ENCODE assay signal across 14 cellular contexts in the genomic region with DNA sequence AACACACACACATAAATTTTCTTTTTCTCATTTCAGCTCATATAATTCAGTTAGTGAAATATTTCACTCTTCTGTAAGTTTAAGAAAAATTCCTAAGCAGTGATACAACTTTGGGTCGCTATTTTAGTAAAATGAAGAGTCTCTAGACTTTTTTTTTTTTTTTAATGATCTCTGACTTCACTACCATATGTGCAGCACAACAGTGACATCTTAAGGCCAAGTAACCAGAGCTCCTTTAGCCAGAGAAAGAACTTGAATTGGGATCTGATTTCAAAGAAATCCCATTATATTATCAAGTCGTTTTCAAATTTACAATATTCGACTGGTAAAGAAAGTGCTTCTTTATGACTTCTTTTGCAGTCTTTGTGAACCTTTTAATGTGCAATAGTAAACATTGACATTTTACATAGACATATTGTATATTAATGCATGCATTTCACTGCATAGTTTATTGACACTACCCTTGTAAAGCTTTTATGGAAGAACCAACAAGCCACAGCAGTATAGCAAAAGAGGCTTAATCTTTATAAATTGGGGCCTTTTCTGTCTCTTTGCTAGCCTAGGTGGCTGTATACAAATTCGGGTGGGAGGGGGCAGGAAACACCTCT.
A peak's percentile ranks its signal among the peaks of the same experiment; 100 is the strongest.
DNase-seq lines count a peak whose midpoint lies in the region; ATAC-seq and TF ChIP-seq lines count a peak whose summit lies in the region.
"Had no signal": no experiment of that assay in that cellular context is flagged by ENCODE, and none has a peak within 500 bp of the region (broad histone marks: within the 10 kb centered on the region; RNA-seq: fewer than 3 reads in every experiment).

No MANE protein-coding gene starts in this region.

- no peak for ATAC-seq in WTC11
- no peak for ATAC-seq in HG03457 (IDR thresholded peaks at IDR 0.05; ENCODE audit: unreplicated experiment)

- H3K4me3 ChIP-seq in AG09309 (ENCODE audit: control insufficient read depth, low read depth, low read length): no peak overlapping the region

- H3K36me3 Mint-ChIP-seq in HFFc6 (ENCODE audit: low read depth) (no peaks in the 10 kb centered on the region), WTC11 (no peaks in the 10 kb centered on the region)
- H3K36me3 Mint-ChIP-seq in activated CD4-positive, alpha-beta memory T cell treated with anti-CD3 and anti-CD28 coated beads for 36 hours: peaks cover 3% of the 10 kb centered on the region
- H3K36me3 Mint-ChIP-seq: naive B cell had no signal

- TF ChIP-seq CTCF in AG09309 (IDR thresholded peaks at IDR 0.05; ENCODE audit: control insufficient read depth, insufficient read depth, low read depth, low read length, missing control alignments): peak; percentile 59
- peak; percentile 72; the same call in 1 of the 2 replicates for TF ChIP-seq CTCF in HFFc6 (IDR thresholded peaks at IDR 0.05)
- no peak for TF ChIP-seq CTCF in WTC11 (IDR thresholded peaks at IDR 0.05)

- H3K9me3 Mint-ChIP-seq in HFFc6: no peaks in the 10 kb centered on the region
- no peaks in the 10 kb centered on the region for H3K9me3 Mint-ChIP-seq in WTC11
- H3K9me3 Mint-ChIP-seq in activated CD4-positive, alpha-beta memory T cell treated with anti-CD3 and anti-CD28 coated beads for 36 hours: no peaks in the 10 kb centered on the region
- H3K9me3 Mint-ChIP-seq: activated naive CD4-positive, alpha-beta T cell treated with anti-CD3 and anti-CD28 coated beads for 36 hours; naive B cell; stimulated activated naive CD8-positive, alpha-beta T cell treated with anti-CD3 and anti-CD28 coated beads, Interleukin-15, Interleukin-2, amounts not matched to agents 100 ng/mL and 50 ng/mL, for 24 hours had no signal

- H3K27me3 Mint-ChIP-seq in HFFc6 (ENCODE audit: insufficient read depth) (no peaks in the 10 kb centered on the region), WTC11 (ENCODE audit: low read depth) (no peaks in the 10 kb centered on the region)
- no peaks in the 10 kb centered on the region for H3K27me3 Mint-ChIP-seq in activated CD4-positive, alpha-beta memory T cell treated with anti-CD3 and anti-CD28 coated beads for 36 hours
- H3K27me3 Mint-ChIP-seq: naive B cell; stimulated activated naive CD8-positive, alpha-beta T cell treated with anti-CD3 and anti-CD28 coated beads, Interleukin-15, Interleukin-2, amounts not matched to agents 100 ng/mL and 50 ng/mL, for 24 hours had no signal

- POLR2A ChIA-PET in WTC11 (lab: Charles Lee): no interaction called here
- POLR2A ChIA-PET in activated CD4-positive, alpha-beta memory T cell treated with anti-CD3 and anti-CD28 coated beads for 36 hours (lab: Charles Lee): no interaction called here

- peaks cover 45% of the 10 kb centered on the region for H3K4me1 Mint-ChIP-seq in HFFc6 (ENCODE audit: low read depth)
- H3K4me1 Mint-ChIP-seq in WTC11: peaks cover 35% of the 10 kb centered on the region
- no peaks in the 10 kb centered on the region for H3K4me1 Mint-ChIP-seq in activated CD4-positive, alpha-beta memory T cell treated with anti-CD3 and anti-CD28 coated beads for 36 hours (ENCODE audit: low read depth)
- H3K4me1 Mint-ChIP-seq: naive B cell had no signal

- peak; percentile 28 for DNase-seq in AG09309 (ENCODE audit: low read depth)
- DNase-seq in HFFc6: peak; percentile 66
- no peak for DNase-seq in WTC11 (ENCODE audit: low spot score)
- DNase-seq in left kidney (ENCODE audit: low read depth, low spot score): peak; percentile 14
- DNase-seq in foreskin melanocyte: no peak
- DNase-seq in activated CD4-positive, alpha-beta memory T cell treated with anti-CD3 and anti-CD28 coated beads for 36 hours: no peak
- DNase-seq in pons (ENCODE audit: low spot score): no peak
- DNase-seq: activated CD4-positive, alpha-beta T cell treated with anti-CD3 and anti-CD28 coated beads for 4 hours; activated naive CD4-positive, alpha-beta T cell treated with anti-CD3 and anti-CD28 coated beads for 36 hours; DMS79; naive B cell; SHP77 treated with DMSO at 0.1 percent for 48 hours had no signal

- CTCF ChIA-PET in WTC11 (lab: Charles Lee): interaction anchor here (0.6 to 2.0 kb wide), 6 partner anchors 9 to 405 kb away, joined by 3 to 11 read pairs (median 4); no protein-coding TSS in a partner anchor
- CTCF ChIA-PET in activated CD4-positive, alpha-beta memory T cell treated with anti-CD3 and anti-CD28 coated beads for 36 hours (lab: Charles Lee): interaction anchor here (0.6 to 1.7 kb wide), 2 partner anchors 307 to 344 kb away, joined by 3 read pairs; no protein-coding TSS in a partner anchor

- H3K4me3 Mint-ChIP-seq in HFFc6: no peak overlapping the region
- no peak overlapping the region for H3K4me3 Mint-ChIP-seq in WTC11
- H3K4me3 Mint-ChIP-seq in activated CD4-positive, alpha-beta memory T cell treated with anti-CD3 and anti-CD28 coated beads for 36 hours: no peak overlapping the region
- H3K4me3 Mint-ChIP-seq: activated naive CD4-positive, alpha-beta T cell treated with anti-CD3 and anti-CD28 coated beads for 36 hours; naive B cell; stimulated activated naive CD8-positive, alpha-beta T cell treated with anti-CD3 and anti-CD28 coated beads, Interleukin-15, Interleukin-2, amounts not matched to agents 100 ng/mL and 50 ng/mL, for 24 hours had no signal

- H3K27ac Mint-ChIP-seq in HFFc6 (no peak overlapping the region), WTC11 (peak overlapping the region; percentile 53; the same call in 1 of the 2 replicates)
- no peak overlapping the region for H3K27ac Mint-ChIP-seq in activated CD4-positive, alpha-beta memory T cell treated with anti-CD3 and anti-CD28 coated beads for 36 hours
- H3K27ac Mint-ChIP-seq: activated naive CD4-positive, alpha-beta T cell treated with anti-CD3 and anti-CD28 coated beads for 36 hours; naive B cell; stimulated activated naive CD8-positive, alpha-beta T cell treated with anti-CD3 and anti-CD28 coated beads, Interleukin-15, Interleukin-2, amounts not matched to agents 100 ng/mL and 50 ng/mL, for 24 hours had no signal

- intact Hi-C loops in activated CD4-positive, alpha-beta memory T cell treated with anti-CD3 and anti-CD28 coated beads for 36 hours (cut with micrococcal nuclease): no loop called here

TF ChIP-seq in WTC11, 78 proteins besides CTCF, POLR2A, EP300 and RAD21:
- no peak for TF ChIP-seq CBFB (CRISPR knock-in tag; IDR thresholded peaks at IDR 0.05; ENCODE audit: low read depth)
- no peak for TF ChIP-seq PRRX2 (CRISPR knock-in tag; IDR thresholded peaks at IDR 0.05)
- TF ChIP-seq FOXJ3 (CRISPR knock-in tag; IDR thresholded peaks at IDR 0.05; ENCODE audit: borderline replicate concordance): no peak
- TF ChIP-seq JUN (CRISPR knock-in tag; IDR thresholded peaks at IDR 0.05): no peak
- TF ChIP-seq, protein P1, sequence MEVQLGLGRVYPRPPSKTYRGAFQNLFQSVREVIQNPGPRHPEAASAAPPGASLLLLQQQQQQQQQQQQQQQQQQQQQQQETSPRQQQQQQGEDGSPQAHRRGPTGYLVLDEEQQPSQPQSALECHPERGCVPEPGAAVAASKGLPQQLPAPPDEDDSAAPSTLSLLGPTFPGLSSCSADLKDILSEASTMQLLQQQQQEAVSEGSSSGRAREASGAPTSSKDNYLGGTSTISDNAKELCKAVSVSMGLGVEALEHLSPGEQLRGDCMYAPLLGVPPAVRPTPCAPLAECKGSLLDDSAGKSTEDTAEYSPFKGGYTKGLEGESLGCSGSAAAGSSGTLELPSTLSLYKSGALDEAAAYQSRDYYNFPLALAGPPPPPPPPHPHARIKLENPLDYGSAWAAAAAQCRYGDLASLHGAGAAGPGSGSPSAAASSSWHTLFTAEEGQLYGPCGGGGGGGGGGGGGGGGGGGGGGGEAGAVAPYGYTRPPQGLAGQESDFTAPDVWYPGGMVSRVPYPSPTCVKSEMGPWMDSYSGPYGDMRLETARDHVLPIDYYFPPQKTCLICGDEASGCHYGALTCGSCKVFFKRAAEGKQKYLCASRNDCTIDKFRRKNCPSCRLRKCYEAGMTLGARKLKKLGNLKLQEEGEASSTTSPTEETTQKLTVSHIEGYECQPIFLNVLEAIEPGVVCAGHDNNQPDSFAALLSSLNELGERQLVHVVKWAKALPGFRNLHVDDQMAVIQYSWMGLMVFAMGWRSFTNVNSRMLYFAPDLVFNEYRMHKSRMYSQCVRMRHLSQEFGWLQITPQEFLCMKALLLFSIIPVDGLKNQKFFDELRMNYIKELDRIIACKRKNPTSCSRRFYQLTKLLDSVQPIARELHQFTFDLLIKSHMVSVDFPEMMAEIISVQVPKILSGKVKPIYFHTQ (CRISPR knock-in tag; IDR thresholded peaks at IDR 0.05): no peak
- no peak for TF ChIP-seq GTF2I (CRISPR knock-in tag; conservative IDR thresholded peaks at IDR 0.05)
- TF ChIP-seq KAT7 (CRISPR knock-in tag; IDR thresholded peaks at IDR 0.05; ENCODE audit: borderline replicate concordance): no peak
- no peak for TF ChIP-seq RORB (CRISPR knock-in tag; IDR thresholded peaks at IDR 0.05)

Comparison
In these comparisons a context has a peak if more than half of its experiments do, and no peak if none do; other contexts are left out.
1. DNase-seq: peak in AG09309 (single experiment), HFFc6 (single experiment) and left kidney (single experiment); none in WTC11 (single experiment), foreskin melanocyte (single experiment), activated CD4-positive, alpha-beta memory T cell treated with anti-CD3 and anti-CD28 coated beads for 36 hours (single experiment) and pons (single experiment).